In genomic region chr6:16713597-16713996, GRCh38 we compare ENCODE assay signal across 10 cellular contexts. TPM values are rescaled to one million over a fixed set of nuclear protein-coding genes. Genes with fewer than 3 reads are reported as not detected.
A peak's percentile ranks its signal among the peaks of the same experiment; 100 is the strongest.
DNase-seq lines count a peak whose midpoint lies in the region; ATAC-seq and TF ChIP-seq lines count a peak whose summit lies in the region.
"Had no signal": no experiment of that assay in that cellular context is flagged by ENCODE, and none has a peak within 500 bp of the region (broad histone marks: within the 10 kb centered on the region; RNA-seq: fewer than 3 reads in every experiment).

No MANE protein-coding gene starts in this region.

- no peaks in the 10 kb centered on the region for H3K36me3 ChIP-seq in breast epithelium
- H3K36me3 ChIP-seq in muscle layer of duodenum (ENCODE audit: control insufficient read depth in 1 of 2, insufficient read depth in 2 of 2, low read length in 2 of 2) = no peaks in the 10 kb centered on the region
- no peaks in the 10 kb centered on the region for H3K36me3 ChIP-seq in vagina
- H3K36me3 ChIP-seq: neural progenitor cell had no signal

- peak overlapping the region; percentile 81 for H3K4me3 Mint-ChIP-seq in stimulated activated naive CD8-positive, alpha-beta T cell treated with anti-CD3 and anti-CD28 coated beads, Interleukin-15, Interleukin-2, amounts not matched to agents 100 ng/mL and 50 ng/mL, for 24 hours
- H3K4me3 Mint-ChIP-seq in stimulated activated naive CD8-positive, alpha-beta T cell treated with anti-CD3 and anti-CD28 coated beads, Interleukin-15, amount 100 ng/mL, for 72 hours = no peak overlapping the region
- H3K4me3 Mint-ChIP-seq: neural progenitor cell had no signal

- H3K4me1 Mint-ChIP-seq in stimulated activated naive CD8-positive, alpha-beta T cell treated with anti-CD3 and anti-CD28 coated beads, Interleukin-15, Interleukin-2, amounts not matched to agents 100 ng/mL and 50 ng/mL, for 24 hours (ENCODE audit: low read depth) = peaks cover 68% of the 10 kb centered on the region
- H3K4me1 Mint-ChIP-seq in stimulated activated naive CD8-positive, alpha-beta T cell treated with anti-CD3 and anti-CD28 coated beads, Interleukin-15, amount 100 ng/mL, for 72 hours = peaks cover 76% of the 10 kb centered on the region

- no peaks in the 10 kb centered on the region for H3K27me3 ChIP-seq in breast epithelium
- H3K27me3 ChIP-seq in muscle layer of duodenum (ENCODE audit: low read depth, low read length) = no peaks in the 10 kb centered on the region
- H3K27me3 ChIP-seq in vagina = no peaks in the 10 kb centered on the region
- H3K27me3 ChIP-seq: neural progenitor cell had no signal

- H3K9me3 ChIP-seq in breast epithelium (no peaks in the 10 kb centered on the region), muscle layer of duodenum (ENCODE audit: control insufficient read depth in 1 of 2, low read length in 2 of 2) (no peaks in the 10 kb centered on the region), vagina (no peaks in the 10 kb centered on the region)

- peaks cover 5% of the 10 kb centered on the region for H3K36me3 Mint-ChIP-seq in stimulated activated naive CD8-positive, alpha-beta T cell treated with anti-CD3 and anti-CD28 coated beads, Interleukin-15, Interleukin-2, amounts not matched to agents 100 ng/mL and 50 ng/mL, for 24 hours (ENCODE audit: low read depth)
- H3K36me3 Mint-ChIP-seq: neural progenitor cell had no signal

- CTCF ChIA-PET in GM10248 (lab: Yijun Ruan, JAX) = interaction anchor here (0.9 to 1.7 kb wide), 8 partner anchors 8 to 45 kb away, joined by 3 to 6 read pairs (median 4); no protein-coding TSS in a partner anchor

- TF ChIP-seq CTCF in breast epithelium (IDR thresholded peaks at IDR 0.05) (no peak), vagina (IDR thresholded peaks at IDR 0.05) (no peak), GM10248 (IDR thresholded peaks at IDR 0.05; ENCODE audit: control extremely low read depth, extremely low read depth, low read depth, missing control alignments) (no peak)

- intact Hi-C loops in breast epithelium (cut with DNase I; ENCODE audit: low total_unique reads) = no loop called here
- intact Hi-C loops in vagina (cut with DNase I) = no loop called here

- H3K4me1 ChIP-seq in breast epithelium (no peaks in the 10 kb centered on the region), muscle layer of duodenum (ENCODE audit: control insufficient read depth in 1 of 2, insufficient read depth in 2 of 2, low read length in 2 of 2) (peaks cover 11 to 25% of the 10 kb centered on the region in 2 donors), vagina (peaks cover 54% of the 10 kb centered on the region)
- H3K4me1 ChIP-seq: neural progenitor cell had no signal

- peak overlapping the region in 1 of 3 donors; percentile 40 for H3K4me3 ChIP-seq in breast epithelium
- no peak overlapping the region for H3K4me3 ChIP-seq in muscle layer of duodenum (ENCODE audit: low read depth in 1 of 2, low read length in 2 of 2)
- H3K4me3 ChIP-seq in vagina = no peak overlapping the region
- H3K4me3 ChIP-seq: neural progenitor cell had no signal

- no peak for TF ChIP-seq POLR2A in breast epithelium (IDR thresholded peaks at IDR 0.05)
- TF ChIP-seq POLR2A in vagina (IDR thresholded peaks at IDR 0.05) = no peak

- DNase-seq in stimulated activated naive CD8-positive, alpha-beta T cell treated with anti-CD3 and anti-CD28 coated beads, Interleukin-15, amount 100 ng/mL, for 72 hours = no peak
- no peak for DNase-seq in breast epithelium (ENCODE audit: low spot score in 2 of 2)
- no peak for DNase-seq in vagina (ENCODE audit: extremely low spot score in 2 of 2)
- no peak for DNase-seq in kidney glomerular epithelial cell (lab: John Stamatoyannopoulos, UW)
- DNase-seq in cerebellar nuclear complex (lab: John Stamatoyannopoulos, UW) = no peak
- no peak for DNase-seq in GM10248 (ENCODE audit: extremely low spot score)
- DNase-seq: activated CD4-positive, CD25-positive, alpha-beta regulatory T cell had no signal

- H3K9me3 Mint-ChIP-seq in stimulated activated naive CD8-positive, alpha-beta T cell treated with anti-CD3 and anti-CD28 coated beads, Interleukin-15, Interleukin-2, amounts not matched to agents 100 ng/mL and 50 ng/mL, for 24 hours = no peaks in the 10 kb centered on the region
- H3K9me3 Mint-ChIP-seq in stimulated activated naive CD8-positive, alpha-beta T cell treated with anti-CD3 and anti-CD28 coated beads, Interleukin-15, amount 100 ng/mL, for 72 hours = no peaks in the 10 kb centered on the region
- H3K9me3 Mint-ChIP-seq: neural progenitor cell had no signal

- H3K27ac Mint-ChIP-seq in stimulated activated naive CD8-positive, alpha-beta T cell treated with anti-CD3 and anti-CD28 coated beads, Interleukin-15, Interleukin-2, amounts not matched to agents 100 ng/mL and 50 ng/mL, for 24 hours = peak overlapping the region; percentile 98
- H3K27ac Mint-ChIP-seq in stimulated activated naive CD8-positive, alpha-beta T cell treated with anti-CD3 and anti-CD28 coated beads, Interleukin-15, amount 100 ng/mL, for 72 hours = peak overlapping the region in 1 of 2 donors; percentile 19

- no peak for ATAC-seq in stimulated activated naive CD8-positive, alpha-beta T cell treated with anti-CD3 and anti-CD28 coated beads, Interleukin-15, amount 100 ng/mL, for 72 hours

- POLR2A ChIA-PET in GM10248 (lab: Yijun Ruan, JAX) = no interaction called here

- no peaks in the 10 kb centered on the region for H3K27me3 Mint-ChIP-seq in stimulated activated naive CD8-positive, alpha-beta T cell treated with anti-CD3 and anti-CD28 coated beads, Interleukin-15, Interleukin-2, amounts not matched to agents 100 ng/mL and 50 ng/mL, for 24 hours
- no peaks in the 10 kb centered on the region for H3K27me3 Mint-ChIP-seq in stimulated activated naive CD8-positive, alpha-beta T cell treated with anti-CD3 and anti-CD28 coated beads, Interleukin-15, amount 100 ng/mL, for 72 hours

- H3K27ac ChIP-seq in breast epithelium (peak overlapping the region; percentile 79 to 83), muscle layer of duodenum (ENCODE audit: low read length) (peak overlapping the region; percentile 92), vagina (peak overlapping the region; percentile 81)
- H3K27ac ChIP-seq: neural progenitor cell had no signal

RNA-seq across cellular contexts. Expression of gene ATXN1, which starts 47.7 kb away (rescaled TPM):
- total RNA-seq in breast epithelium (10 to 100 TPM; 26.7 to 63.2 (median 37.4) TPM), vagina (43.2 TPM)
